ENCODE assay signal across 8 cellular contexts in genomic region chr6:155954149-155954548, GRCh38.
"Had no signal": no experiment of that assay in that cellular context is flagged by ENCODE, and none has a peak within 500 bp of the region (broad histone marks: within the 10 kb centered on the region; RNA-seq: fewer than 3 reads in every experiment).

No MANE protein-coding gene starts in this region.

- DNase-seq: GM23248, H7, HFFc6, KG1 had no signal

- H3K9ac ChIP-seq: GM23248 had no signal

- H3K9me3 ChIP-seq: HAP-1 had no signal

- H3K27ac ChIP-seq: GM23248 had no signal

- ATAC-seq: HCT116, K562 had no signal

- H2AFZ ChIP-seq: GM23248 had no signal

- H3K4me3 ChIP-seq: GM23248, HAP-1, K562 had no signal

- H3K4me3 Mint-ChIP-seq: HFFc6 had no signal

- H3K27ac Mint-ChIP-seq: HFFc6 had no signal

- FAIRE-seq: HTR-8/SVneo, K562 had no signal

- H3K36me3 ChIP-seq: HAP-1 had no signal

- H3K9me3 Mint-ChIP-seq: HFFc6 had no signal

- H3K4me1 ChIP-seq: HAP-1 had no signal
